In genomic region chr12:388547-389137, GRCh38 we compare ENCODE assay signal across 8 cellular contexts. TPM values are rescaled to one million over a fixed set of nuclear protein-coding genes. Genes with fewer than 3 reads are reported as not detected.
DNase-seq lines count a peak whose midpoint lies in the region; ATAC-seq and TF ChIP-seq lines count a peak whose summit lies in the region.

No MANE protein-coding gene starts in this region.

- peak overlapping the region; percentile 86 for H3K9ac ChIP-seq in HUES64 (ENCODE audit: low read depth, low read length)

- no peak for TF ChIP-seq CTCF in BE2C (IDR thresholded peaks at IDR 0.05; ENCODE audit: low read depth, low read length)
- no peak for TF ChIP-seq CTCF in left ventricle myocardium inferior (IDR thresholded peaks at IDR 0.05; ENCODE audit: borderline replicate concordance)
- no peak for TF ChIP-seq CTCF in sigmoid colon (IDR thresholded peaks at IDR 0.05)

- H3K27ac Mint-ChIP-seq in activated T-helper 2 cell treated with anti-CD3 and anti-CD28 coated beads, Interferon-gamma antibody, Interleukin-2, Interleukin-4, amounts not matched to agents 10 μg/mL and 5 μg/mL and 100 μg/mL, durations not matched to agents 14 hours and 24 hours and 36 hours, result peak overlapping the region; percentile 95

- WGBS in HUES64, result 1% methylated on average over 33 of the region's 35 CpGs
- WGBS in sigmoid colon, 2 donors, result 1% methylated on average over 35 of the region's 35 CpGs

- intact Hi-C loops in activated T-helper 2 cell treated with anti-CD3 and anti-CD28 coated beads, Interferon-gamma antibody, Interleukin-2, Interleukin-4, amounts not matched to agents 10 μg/mL and 5 μg/mL and 100 μg/mL, durations not matched to agents 14 hours and 24 hours and 36 hours (cut with micrococcal nuclease), result loop anchor here (1.0 to 5.0 kb wide), 3 partner anchors 13 to 1204 kb away; partner anchors contain the start of genes CCDC77, FBXL14 and WNK1
- intact Hi-C loops in left ventricle myocardium inferior (cut with micrococcal nuclease) (no loop called here), sigmoid colon (cut with DNase I) (loop anchor here (5.0 kb wide), 1 partner anchor 254 kb away; no protein-coding TSS in a partner anchor)

- no peak for TF ChIP-seq EP300 in sigmoid colon (IDR thresholded peaks at IDR 0.05)

- H3K4me3 Mint-ChIP-seq in activated T-helper 2 cell treated with anti-CD3 and anti-CD28 coated beads, Interferon-gamma antibody, Interleukin-2, Interleukin-4, amounts not matched to agents 10 μg/mL and 5 μg/mL and 100 μg/mL, durations not matched to agents 14 hours and 24 hours and 36 hours (ENCODE audit: low read depth), result peak overlapping the region; percentile 94

- H3K36me3 Mint-ChIP-seq in activated T-helper 2 cell treated with anti-CD3 and anti-CD28 coated beads, Interferon-gamma antibody, Interleukin-2, Interleukin-4, amounts not matched to agents 10 μg/mL and 5 μg/mL and 100 μg/mL, durations not matched to agents 14 hours and 24 hours and 36 hours (ENCODE audit: low read depth), result peaks cover 32% of the 10 kb centered on the region

- DNase-seq in BE2C (peak; percentile 23), left ventricle myocardium inferior (peak; percentile 15), sigmoid colon (no peak), GOT3 (lab: John Stamatoyannopoulos, UW) (no peak)
- peak; percentile 45 for DNase-seq in activated T-helper 2 cell treated with anti-CD3 and anti-CD28 coated beads, Interferon-gamma antibody, Interleukin-2, Interleukin-4, amounts not matched to agents 10 μg/mL and 5 μg/mL and 100 μg/mL, durations not matched to agents 14 hours and 24 hours and 36 hours (ENCODE audit: low spot score)

- H3K36me3 ChIP-seq in BE2C (peaks cover 12% of the 10 kb centered on the region), HUES64 (ENCODE audit: insufficient read depth, low read length) (peaks cover 21% of the 10 kb centered on the region), left ventricle myocardium inferior (peaks cover 11% of the 10 kb centered on the region), sigmoid colon (peaks cover 2 to 13% (median 9%) of the 10 kb centered on the region in 4 donors)

- H3K27ac ChIP-seq in HUES64 (ENCODE audit: low read depth, low read length) (peak overlapping the region; percentile 94), left ventricle myocardium inferior (replicated peaks) (peak overlapping the region; percentile 97), sigmoid colon (peak overlapping the region; percentile 91 to 94 (median 93))

- TF ChIP-seq POLR2A in sigmoid colon (IDR thresholded peaks at IDR 0.05), result no peak

- ATAC-seq in GM21367 (IDR thresholded peaks at IDR 0.05; ENCODE audit: unreplicated experiment) (peak; percentile 24), HG03378 (IDR thresholded peaks at IDR 0.05; ENCODE audit: unreplicated experiment) (no peak)

- no peaks in the 10 kb centered on the region for H3K27me3 ChIP-seq in BE2C
- H3K27me3 ChIP-seq in HUES64 (ENCODE audit: insufficient read depth, low read length), result no peaks in the 10 kb centered on the region
- H3K27me3 ChIP-seq in left ventricle myocardium inferior (ENCODE audit: low read depth), result no peaks in the 10 kb centered on the region
- no peaks in the 10 kb centered on the region for H3K27me3 ChIP-seq in sigmoid colon

- H3K4me3 ChIP-seq in BE2C (ENCODE audit: low read depth, low read length), result peak overlapping the region; percentile 91
- peak overlapping the region; percentile 85 for H3K4me3 ChIP-seq in HUES64 (ENCODE audit: low read length)
- H3K4me3 ChIP-seq in left ventricle myocardium inferior, result peak overlapping the region; percentile 86
- peak overlapping the region; percentile 83 to 89 (median 86) for H3K4me3 ChIP-seq in sigmoid colon

- no peaks in the 10 kb centered on the region for H3K9me3 Mint-ChIP-seq in activated T-helper 2 cell treated with anti-CD3 and anti-CD28 coated beads, Interferon-gamma antibody, Interleukin-2, Interleukin-4, amounts not matched to agents 10 μg/mL and 5 μg/mL and 100 μg/mL, durations not matched to agents 14 hours and 24 hours and 36 hours

- H3K4me1 Mint-ChIP-seq in activated T-helper 2 cell treated with anti-CD3 and anti-CD28 coated beads, Interferon-gamma antibody, Interleukin-2, Interleukin-4, amounts not matched to agents 10 μg/mL and 5 μg/mL and 100 μg/mL, durations not matched to agents 14 hours and 24 hours and 36 hours (ENCODE audit: low read depth), result peaks cover 24% of the 10 kb centered on the region

- H3K4me1 ChIP-seq in BE2C (no peaks in the 10 kb centered on the region), HUES64 (ENCODE audit: insufficient read depth, low read length) (peaks cover 21% of the 10 kb centered on the region; the same call in 1 of the 2 replicates), left ventricle myocardium inferior (peaks cover 55% of the 10 kb centered on the region), sigmoid colon (peaks cover 0 to 35% (median 34%) of the 10 kb centered on the region in 4 donors)

- H3K9me3 ChIP-seq in BE2C, result no peaks in the 10 kb centered on the region
- H3K9me3 ChIP-seq in HUES64 (ENCODE audit: insufficient read depth, low read depth, low read length), result no peaks in the 10 kb centered on the region
- no peaks in the 10 kb centered on the region for H3K9me3 ChIP-seq in left ventricle myocardium inferior (replicated peaks)
- no peaks in the 10 kb centered on the region for H3K9me3 ChIP-seq in sigmoid colon

- H3K27me3 Mint-ChIP-seq in activated T-helper 2 cell treated with anti-CD3 and anti-CD28 coated beads, Interferon-gamma antibody, Interleukin-2, Interleukin-4, amounts not matched to agents 10 μg/mL and 5 μg/mL and 100 μg/mL, durations not matched to agents 14 hours and 24 hours and 36 hours (ENCODE audit: low read depth), result no peaks in the 10 kb centered on the region

RNA-seq across cellular contexts. Expression of gene KDM5A, which starts 0.5 kb away (rescaled TPM):
- 23.5 TPM for polyA plus RNA-seq in BE2C (2012; ENCODE audit: insufficient read depth, insufficient read length, low read depth)
- polyA plus RNA-seq in HUES64 (2013, experiment 1 of 2), result 17.4 TPM
- 19.2 TPM for polyA plus RNA-seq in HUES64 (2013, experiment 2 of 2)
- 76.4 and 77.9 TPM in 2 replicates for total RNA-seq in activated T-helper 2 cell treated with anti-CD3 and anti-CD28 coated beads, Interferon-gamma antibody, Interleukin-2, Interleukin-4, amounts not matched to agents 10 μg/mL and 5 μg/mL and 100 μg/mL, durations not matched to agents 14 hours and 24 hours and 36 hours
- 28.2 TPM for total RNA-seq in left ventricle myocardium inferior
- 10 to 100 TPM; 34.2 to 65.6 (median 40.0) TPM for total RNA-seq in sigmoid colon
- polyA plus RNA-seq in sigmoid colon, result 10 to 100 TPM in 1 of 3 donors, 1 to 10 TPM in 2; 5.4 to 12.0 (median 6.0) TPM

RNA-seq across cellular contexts. Expression of gene CCDC77, which starts 12.8 kb away (rescaled TPM):
- 10.8 TPM for polyA plus RNA-seq in BE2C (2012; ENCODE audit: insufficient read depth, insufficient read length, low read depth)
- 24.4 TPM for polyA plus RNA-seq in HUES64 (2013, experiment 1 of 2)
- polyA plus RNA-seq in HUES64 (2013, experiment 2 of 2), result 21.5 TPM
- total RNA-seq in activated T-helper 2 cell treated with anti-CD3 and anti-CD28 coated beads, Interferon-gamma antibody, Interleukin-2, Interleukin-4, amounts not matched to agents 10 μg/mL and 5 μg/mL and 100 μg/mL, durations not matched to agents 14 hours and 24 hours and 36 hours, result 12.5 and 14.4 TPM in 2 replicates
- total RNA-seq in left ventricle myocardium inferior (4.8 TPM), sigmoid colon (1 to 10 TPM; 2.9 to 8.6 (median 6.1) TPM)
- polyA plus RNA-seq in sigmoid colon, result 1 to 10 TPM; 2.8 to 6.5 (median 4.2) TPM

Comparison
In these comparisons a context has a peak if more than half of its experiments do, and no peak if none do; other contexts are left out.
1. DNase-seq: peak in BE2C (single experiment), activated T-helper 2 cell treated with anti-CD3 and anti-CD28 coated beads, Interferon-gamma antibody, Interleukin-2, Interleukin-4, amounts not matched to agents 10 μg/mL and 5 μg/mL and 100 μg/mL, durations not matched to agents 14 hours and 24 hours and 36 hours (single experiment) and left ventricle myocardium inferior (single experiment); none in sigmoid colon (single experiment) and GOT3 (single experiment).
2. Peak in every context shown above with its lines, with median percentiles within 50 percentile points of each other: H3K4me3 ChIP-seq and H3K27ac ChIP-seq.